ENCODE assay signal across 1 cellular context in the genomic region with DNA sequence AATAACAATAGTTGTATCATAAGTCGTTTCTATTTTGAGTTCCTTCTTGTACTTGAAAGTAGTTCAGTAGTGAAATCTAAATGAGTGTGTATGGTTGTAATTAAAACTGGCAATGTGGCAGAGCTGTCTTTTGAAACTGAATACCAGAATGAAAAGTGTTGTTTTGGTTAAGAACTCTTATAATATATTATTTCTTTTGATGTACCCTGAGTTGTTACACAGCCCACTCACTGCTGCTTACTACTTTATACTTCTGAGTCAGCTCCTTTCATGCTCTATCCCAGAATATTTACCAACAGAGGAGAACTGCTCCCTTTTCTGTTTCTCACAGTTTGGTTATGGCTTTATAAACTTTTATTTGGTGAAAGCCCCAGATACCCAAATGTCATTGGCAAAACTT.
TF ChIP-seq lines count a peak whose summit lies in the region.

No MANE protein-coding gene starts in this region.

TF ChIP-seq in IMR-90, 13 proteins besides CTCF, POLR2A, EP300 and RAD21:
- TF ChIP-seq SMC3 (IDR thresholded peaks at IDR 0.05; ENCODE audit: low read depth, low read length) = no peak
- TF ChIP-seq BHLHE40 (IDR thresholded peaks at IDR 0.05; ENCODE audit: low read depth, low read length) = no peak
- TF ChIP-seq MAFK (IDR thresholded peaks at IDR 0.05; ENCODE audit: low read depth, low read length) = no peak
- no peak for TF ChIP-seq FOS (IDR thresholded peaks at IDR 0.05; ENCODE audit: low read depth, low read length)
- TF ChIP-seq MXI1 (IDR thresholded peaks at IDR 0.05; ENCODE audit: borderline replicate concordance, low read depth, low read length) = no peak
- no peak for TF ChIP-seq NFE2L2 (IDR thresholded peaks at IDR 0.05; ENCODE audit: low read depth, low read length)
- no peak for TF ChIP-seq CHD1 (IDR thresholded peaks at IDR 0.05; ENCODE audit: low read depth, low read length)
